Comparison of ENCODE assay signal across 10 cellular contexts in genomic region chr10:15719062-15719898, GRCh38. TPM values are rescaled to one million over a fixed set of nuclear protein-coding genes. Genes with fewer than 3 reads are reported as not detected.
A peak's percentile ranks its signal among the peaks of the same experiment; 100 is the strongest.
DNase-seq lines count a peak whose midpoint lies in the region; ATAC-seq and TF ChIP-seq lines count a peak whose summit lies in the region.
"Had no signal": no experiment of that assay in that cellular context is flagged by ENCODE, and none has a peak within 500 bp of the region (broad histone marks: within the 10 kb centered on the region; RNA-seq: fewer than 3 reads in every experiment).

No MANE protein-coding gene starts in this region.

- no peak overlapping the region for H3K4ac ChIP-seq in trophoblast cell (ENCODE audit: low read depth, low read length)

- peak; percentile 17 for DNase-seq in EL
- no peak for DNase-seq in T-helper 2 cell treated with Interferon-gamma antibody and Interleukin-4, amounts not matched to agents 5 μg/mL and 100 μg/mL, for 36 hours (ENCODE audit: low spot score)
- no peak for DNase-seq in left ventricle myocardium inferior
- DNase-seq in trophoblast cell = no peak
- DNase-seq in head of caudate nucleus = no peak
- DNase-seq in stimulated activated naive CD4-positive, alpha-beta T cell treated with Interleukin-2 at 50 U/mL for 16 hours (lab: John Stamatoyannopoulos, UW) = no peak
- DNase-seq in CD8-positive, alpha-beta T cell = no peak
- DNase-seq: activated effector memory CD4-positive, alpha-beta T cell treated with Interleukin-2 at 50 U/mL for 16 hours; DND-41 had no signal

- no peak overlapping the region for H2BK5ac ChIP-seq in trophoblast cell (ENCODE audit: low read depth, low read length, poor library complexity)

- H3K4me3 Mint-ChIP-seq in T-helper 2 cell treated with Interferon-gamma antibody and Interleukin-4, amounts not matched to agents 5 μg/mL and 100 μg/mL, for 36 hours = peak overlapping the region; percentile 22
- no peak overlapping the region for H3K4me3 Mint-ChIP-seq in CD8-positive, alpha-beta T cell

- no peak for ATAC-seq in CD8-positive, alpha-beta T cell
- no peak for ATAC-seq in HG03039 (IDR thresholded peaks at IDR 0.05; ENCODE audit: unreplicated experiment)

- no peak overlapping the region for H3K9ac ChIP-seq in trophoblast cell (ENCODE audit: low read length)

- H3K14ac ChIP-seq in trophoblast cell (ENCODE audit: low read length) = no peak overlapping the region

- H3K27me3 ChIP-seq in left ventricle myocardium inferior (ENCODE audit: low read depth) (peaks cover 59% of the 10 kb centered on the region), trophoblast cell (ENCODE audit: insufficient read depth, low read length) (peaks cover 18% of the 10 kb centered on the region)
- H3K27me3 ChIP-seq in CD8-positive, alpha-beta T cell (ENCODE audit: insufficient read depth, low read length) = no peaks in the 10 kb centered on the region

- H3K9me3 Mint-ChIP-seq in T-helper 2 cell treated with Interferon-gamma antibody and Interleukin-4, amounts not matched to agents 5 μg/mL and 100 μg/mL, for 36 hours = no peaks in the 10 kb centered on the region
- no peaks in the 10 kb centered on the region for H3K9me3 Mint-ChIP-seq in CD8-positive, alpha-beta T cell

- no peak overlapping the region for H4K91ac ChIP-seq in trophoblast cell (ENCODE audit: low read depth, low read length)

- no peak overlapping the region for H3K23ac ChIP-seq in trophoblast cell (ENCODE audit: low read length)

- no peak overlapping the region for H3K18ac ChIP-seq in trophoblast cell (ENCODE audit: low read length)

- H2BK12ac ChIP-seq in trophoblast cell (ENCODE audit: low read length) = no peak overlapping the region

- no peak overlapping the region for H2AK5ac ChIP-seq in trophoblast cell (ENCODE audit: low read length)

- H3K27ac ChIP-seq in left ventricle myocardium inferior (replicated peaks) (no peak overlapping the region), trophoblast cell (ENCODE audit: low read depth, low read length) (no peak overlapping the region)
- H3K27ac ChIP-seq in CD8-positive, alpha-beta T cell (ENCODE audit: low read depth, low read length) = no peak overlapping the region

- TF ChIP-seq CTCF in left ventricle myocardium inferior (IDR thresholded peaks at IDR 0.05; ENCODE audit: borderline replicate concordance) = no peak
- TF ChIP-seq CTCF in CD8-positive, alpha-beta T cell (IDR thresholded peaks at IDR 0.05) = no peak

- H3K4me1 Mint-ChIP-seq in T-helper 2 cell treated with Interferon-gamma antibody and Interleukin-4, amounts not matched to agents 5 μg/mL and 100 μg/mL, for 36 hours (ENCODE audit: low read depth) = no peaks in the 10 kb centered on the region
- peaks cover 4% of the 10 kb centered on the region for H3K4me1 Mint-ChIP-seq in CD8-positive, alpha-beta T cell (ENCODE audit: low read depth)

- WGBS in trophoblast cell (ENCODE audit: extremely low coverage, insufficient coverage, insufficient read length) = no CpG with 5 or more reads among the region's 66 CpGs

- peak overlapping the region; percentile 66 for H3K4me3 ChIP-seq in left ventricle myocardium inferior
- H3K4me3 ChIP-seq in trophoblast cell (ENCODE audit: low read depth, low read length) = peak overlapping the region; percentile 70
- H3K4me3 ChIP-seq in CD8-positive, alpha-beta T cell (ENCODE audit: low read depth, low read length) = no peak overlapping the region

- peaks cover 58% of the 10 kb centered on the region for H3K27me3 Mint-ChIP-seq in T-helper 2 cell treated with Interferon-gamma antibody and Interleukin-4, amounts not matched to agents 5 μg/mL and 100 μg/mL, for 36 hours (ENCODE audit: low read depth)
- peaks cover 41% of the 10 kb centered on the region for H3K27me3 Mint-ChIP-seq in CD8-positive, alpha-beta T cell (ENCODE audit: low read depth)

- H3K9me3 ChIP-seq in left ventricle myocardium inferior (replicated peaks) (no peaks in the 10 kb centered on the region), trophoblast cell (ENCODE audit: insufficient read depth, low read depth, low read length) (peaks cover 7% of the 10 kb centered on the region)
- H3K9me3 ChIP-seq in CD8-positive, alpha-beta T cell (ENCODE audit: low read length) = no peaks in the 10 kb centered on the region

- no peaks in the 10 kb centered on the region for H3K36me3 Mint-ChIP-seq in T-helper 2 cell treated with Interferon-gamma antibody and Interleukin-4, amounts not matched to agents 5 μg/mL and 100 μg/mL, for 36 hours (ENCODE audit: low read depth)
- H3K36me3 Mint-ChIP-seq in CD8-positive, alpha-beta T cell = no peaks in the 10 kb centered on the region

- POLR2A ChIA-PET in CD8-positive, alpha-beta T cell (lab: Charles Lee) = interaction anchor here (0.6 kb wide), 1 partner anchor 296 kb away, joined by 3 read pairs; no protein-coding TSS in a partner anchor

- H3K36me3 ChIP-seq in left ventricle myocardium inferior = no peaks in the 10 kb centered on the region
- no peaks in the 10 kb centered on the region for H3K36me3 ChIP-seq in trophoblast cell (ENCODE audit: control insufficient read depth in 1 of 2, insufficient read depth in 2 of 2, low read length in 2 of 2)
- H3K36me3 ChIP-seq in CD8-positive, alpha-beta T cell (ENCODE audit: insufficient read depth, low read length) = no peaks in the 10 kb centered on the region

- peak overlapping the region; percentile 37 for H2AFZ ChIP-seq in trophoblast cell (ENCODE audit: insufficient read depth, low read length, poor library complexity)

- H3K27ac Mint-ChIP-seq in T-helper 2 cell treated with Interferon-gamma antibody and Interleukin-4, amounts not matched to agents 5 μg/mL and 100 μg/mL, for 36 hours = no peak overlapping the region
- H3K27ac Mint-ChIP-seq in CD8-positive, alpha-beta T cell = no peak overlapping the region

- intact Hi-C loops in left ventricle myocardium inferior (cut with micrococcal nuclease) (no loop called here), head of caudate nucleus (cut with DNase I) (no loop called here)
- intact Hi-C loops in CD8-positive, alpha-beta T cell (cut with DNase I, micrococcal nuclease) = no loop called here

- no peaks in the 10 kb centered on the region for H3K79me1 ChIP-seq in trophoblast cell (ENCODE audit: low read length)

- CTCF ChIA-PET in CD8-positive, alpha-beta T cell (lab: Charles Lee) = no interaction called here

- no peak overlapping the region for H4K8ac ChIP-seq in trophoblast cell (ENCODE audit: low read depth, low read length)

- peak overlapping the region; percentile 97 for H3K4me2 ChIP-seq in trophoblast cell (ENCODE audit: low read length)

- peaks cover 18% of the 10 kb centered on the region for H3K4me1 ChIP-seq in left ventricle myocardium inferior
- peaks cover 0 to 10% of the 10 kb centered on the region in 2 experiments for H3K4me1 ChIP-seq in trophoblast cell (ENCODE audit: control insufficient read depth in 1 of 2, insufficient read depth in 2 of 2, low read length in 2 of 2)
- H3K4me1 ChIP-seq in CD8-positive, alpha-beta T cell (ENCODE audit: insufficient read depth, low read length) = no peaks in the 10 kb centered on the region

- no peak overlapping the region for H4K12ac ChIP-seq in trophoblast cell (ENCODE audit: low read depth, low read length)

- no peaks in the 10 kb centered on the region for H3K79me2 ChIP-seq in trophoblast cell (ENCODE audit: control insufficient read depth, insufficient read depth, low read length, poor library complexity)

- H2BK120ac ChIP-seq in trophoblast cell (ENCODE audit: insufficient read depth, low read length, poor library complexity) = no peak overlapping the region

RNA-seq across cellular contexts. Expression of gene ITGA8, which starts 0.4 kb away (rescaled TPM):
- total RNA-seq in left ventricle myocardium inferior = 1.7 TPM
- polyA plus RNA-seq in trophoblast cell (2013) = 1.7 and 1.8 TPM in 2 replicates
- total RNA-seq in CD8-positive, alpha-beta T cell = not detected
